10 cellular contexts compared by ENCODE assay signal in the genomic region with DNA sequence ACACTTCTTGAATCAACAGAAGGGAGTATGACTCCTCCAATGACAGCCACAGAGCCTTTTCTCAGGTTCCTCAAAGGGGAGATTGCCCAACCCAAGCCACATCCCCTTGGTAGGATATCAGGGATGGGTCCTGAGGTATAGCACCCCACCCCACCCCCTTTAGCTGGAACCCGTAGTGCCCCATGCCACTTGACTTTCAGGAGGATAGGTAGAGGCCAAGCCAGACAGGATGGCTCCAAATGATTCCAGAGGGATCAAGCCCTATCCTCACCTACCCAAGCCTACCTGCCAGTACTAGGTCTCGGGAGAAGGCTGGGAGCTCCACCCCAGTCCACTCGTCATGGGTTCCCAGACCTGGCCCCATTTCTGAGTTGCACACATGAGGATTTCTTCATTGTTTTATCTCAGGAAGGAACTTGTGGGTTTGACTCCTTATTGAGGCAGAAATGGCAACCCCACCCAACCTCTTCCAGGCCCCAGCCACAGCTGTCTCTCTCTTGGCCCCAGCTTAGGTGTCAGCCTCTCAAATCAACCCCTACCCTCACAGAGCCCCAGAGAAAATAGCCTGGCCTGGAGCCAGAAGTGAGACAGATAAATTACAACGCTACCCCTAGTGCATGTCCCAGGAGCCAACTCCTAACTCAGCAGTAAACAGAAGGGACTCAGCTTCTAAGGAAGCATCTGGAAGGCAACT. TPM values are rescaled to one million over a fixed set of nuclear protein-coding genes. Genes with fewer than 3 reads are reported as not detected.
A peak's percentile ranks its signal among the peaks of the same experiment; 100 is the strongest.
DNase-seq lines count a peak whose midpoint lies in the region; ATAC-seq and TF ChIP-seq lines count a peak whose summit lies in the region.
"Had no signal": no experiment of that assay in that cellular context is flagged by ENCODE, and none has a peak within 500 bp of the region (broad histone marks: within the 10 kb centered on the region; RNA-seq: fewer than 3 reads in every experiment).

No MANE protein-coding gene starts in this region.

- H3K9me3 Mint-ChIP-seq in endodermal cell, result no peaks in the 10 kb centered on the region

- peaks cover 66% of the 10 kb centered on the region for H3K79me2 ChIP-seq in ACC112 (ENCODE audit: control insufficient read depth, insufficient read depth, low read length, unreplicated experiment)

- intact Hi-C loops in prostate gland (cut with DNase I), result loop anchor here (5.0 kb wide), 1 partner anchor 156 kb away; the partner anchor contains the start of gene PRICKLE4

- H3K9me3 ChIP-seq in prostate gland, result no peaks in the 10 kb centered on the region
- no peaks in the 10 kb centered on the region for H3K9me3 ChIP-seq in endodermal cell (ENCODE audit: control insufficient read depth, low read length)
- H3K9me3 ChIP-seq: thoracic aorta had no signal

- H3K27ac ChIP-seq in ACC112 (ENCODE audit: low read depth, low read length) (peak overlapping the region; percentile 63), layer of hippocampus (ENCODE audit: low read depth, low read length) (peak overlapping the region; percentile 27), prostate gland (no peak overlapping the region), endodermal cell (ENCODE audit: low read depth, low read length) (no peak overlapping the region)
- H3K27ac ChIP-seq: thoracic aorta had no signal

- no peak overlapping the region for H3K9ac ChIP-seq in endodermal cell (ENCODE audit: extremely low read depth, low read length, poor library complexity, severe bottlenecking)

- peak; percentile 37 for DNase-seq in NCI-H69 (lab: John Stamatoyannopoulos, UW)
- DNase-seq in activated effector memory CD4-positive, alpha-beta T cell treated with Interleukin-2 at 50 U/mL for 16 hours, result peak; percentile 60
- no peak for DNase-seq in prostate gland (ENCODE audit: low spot score)
- no peak for DNase-seq in endodermal cell
- DNase-seq: DMS53 had no signal

- no peak overlapping the region for H2AFZ ChIP-seq in ACC112 (ENCODE audit: low read length, unreplicated experiment)

- WGBS in prostate gland, result 63% methylated on average over 4 of the region's 4 CpGs
- WGBS in endodermal cell (ENCODE audit: insufficient coverage in 1 of 2, insufficient read length in 1 of 2), 2 experiments, result 93 to 100% methylated on average over 2 to 4 of the region's 4 CpGs

- peaks cover 24% of the 10 kb centered on the region for H3K4me1 Mint-ChIP-seq in endodermal cell

- H3K27me3 Mint-ChIP-seq in endodermal cell (ENCODE audit: insufficient read depth), result peaks cover 14% of the 10 kb centered on the region

- H3K4me1 ChIP-seq in ACC112 (ENCODE audit: control insufficient read depth, insufficient read depth, low read length, unreplicated experiment), result peaks cover 68% of the 10 kb centered on the region
- H3K4me1 ChIP-seq in prostate gland (replicated peaks), result peaks cover 10% of the 10 kb centered on the region
- H3K4me1 ChIP-seq in endodermal cell (ENCODE audit: control insufficient read depth, insufficient read depth, low read length), result peaks cover 3% of the 10 kb centered on the region

- no peak overlapping the region for H3K27ac Mint-ChIP-seq in endodermal cell

- ATAC-seq in HG02588 (IDR thresholded peaks at IDR 0.05; ENCODE audit: unreplicated experiment), result no peak
- no peak for ATAC-seq in GM21528 (IDR thresholded peaks at IDR 0.05; ENCODE audit: low FRiP score, unreplicated experiment)

- H3K36me3 ChIP-seq in ACC112 (ENCODE audit: insufficient read depth, low read length) (peaks cover 21% of the 10 kb centered on the region; the same call in 1 of the 2 replicates), prostate gland (peaks cover 5 to 7% of the 10 kb centered on the region in 2 donors), endodermal cell (ENCODE audit: control insufficient read depth, insufficient read depth, low read length) (peaks cover 33% of the 10 kb centered on the region)

- peak overlapping the region; percentile 99 for H3K4me3 ChIP-seq in ACC112 (ENCODE audit: low read depth, low read length)
- H3K4me3 ChIP-seq in prostate gland, result no peak overlapping the region
- H3K4me3 ChIP-seq in endodermal cell (ENCODE audit: low read length), result no peak overlapping the region
- H3K4me3 ChIP-seq: thoracic aorta had no signal

- no peaks in the 10 kb centered on the region for H3K27me3 ChIP-seq in ACC112 (ENCODE audit: insufficient read depth, low read length)
- no peaks in the 10 kb centered on the region for H3K27me3 ChIP-seq in layer of hippocampus (ENCODE audit: control insufficient read depth, insufficient read depth, low read length)
- H3K27me3 ChIP-seq in prostate gland (replicated peaks; ENCODE audit: insufficient read depth), result no peaks in the 10 kb centered on the region
- no peaks in the 10 kb centered on the region for H3K27me3 ChIP-seq in endodermal cell (ENCODE audit: control insufficient read depth, insufficient read depth, low read length, poor library complexity, severe bottlenecking)

- H3K4me3 Mint-ChIP-seq in endodermal cell, result no peak overlapping the region

- no peak for TF ChIP-seq POLR2A in prostate gland (IDR thresholded peaks at IDR 0.05)

- TF ChIP-seq CTCF in prostate gland (IDR thresholded peaks at IDR 0.05) (no peak), endodermal cell (conservative IDR thresholded peaks at IDR 0.05) (no peak)

- peaks cover 11% of the 10 kb centered on the region for H3K36me3 Mint-ChIP-seq in endodermal cell (ENCODE audit: low read depth)

RNA-seq across cellular contexts. Expression of gene CCND3, which starts 3.6 kb away (rescaled TPM):
- total RNA-seq in prostate gland (100 to 1,000 TPM; 145 to 153 TPM), endodermal cell (10 to 100 TPM in 1 of 2 donors, 1 to 10 TPM in 1; 8.5 to 11.7 TPM)
- 16.0 TPM for polyA plus RNA-seq in endodermal cell (2013, experiment 1 of 2)
- polyA plus RNA-seq in endodermal cell (2013, experiment 2 of 2), result 15.9 TPM

RNA-seq across cellular contexts. Expression of gene BYSL, which starts 16.7 kb away (rescaled TPM):
- total RNA-seq in prostate gland, result 10 to 100 TPM in 1 of 2 donors, 1 to 10 TPM in 1; 9.5 to 12.6 TPM
- total RNA-seq in endodermal cell, result 10 to 100 TPM; 29.4 to 36.3 TPM
- 35.8 TPM for polyA plus RNA-seq in endodermal cell (2013, experiment 1 of 2)
- 29.1 TPM for polyA plus RNA-seq in endodermal cell (2013, experiment 2 of 2)

RNA-seq across cellular contexts. Expression of gene MED20, which starts 17.1 kb away (rescaled TPM):
- total RNA-seq in prostate gland (10 to 100 TPM; 20.2 to 25.5 TPM), endodermal cell (10 to 100 TPM; 27.4 to 38.4 TPM)
- 24.3 TPM for polyA plus RNA-seq in endodermal cell (2013, experiment 1 of 2)
- polyA plus RNA-seq in endodermal cell (2013, experiment 2 of 2), result 22.4 TPM

RNA-seq across cellular contexts. Expression of gene USP49, which starts 42.9 kb away (rescaled TPM):
- total RNA-seq in prostate gland, result 10 to 100 TPM in 1 of 2 donors, 1 to 10 TPM in 1; 1.7 to 19.5 TPM
- total RNA-seq in endodermal cell, result 10 to 100 TPM; 14.0 to 18.9 TPM
- polyA plus RNA-seq in endodermal cell (2013, experiment 1 of 2), result 17.2 TPM
- polyA plus RNA-seq in endodermal cell (2013, experiment 2 of 2), result 14.8 TPM

Comparison
In these comparisons a context has a peak if more than half of its experiments do, and no peak if none do; other contexts are left out.
1. H3K27ac ChIP-seq: peak in ACC112 (single experiment) and layer of hippocampus (single experiment); none in prostate gland (0 of 2) and endodermal cell (single experiment).
2. DNase-seq: peak in NCI-H69 (single experiment) and activated effector memory CD4-positive, alpha-beta T cell treated with Interleukin-2 at 50 U/mL for 16 hours (single experiment); none in prostate gland (single experiment) and endodermal cell (single experiment).
3. RNA of gene CCND3, which starts 3.6 kb away (total RNA-seq): 145 to 153 TPM in prostate gland; 8.5 to 11.7 TPM in endodermal cell; every median in the first group is over 10 times any median in the second.